Comparison of ENCODE assay signal across 7 cellular contexts in genomic region chr22:34430386-34430785, GRCh38.
"Had no signal": no experiment of that assay in that cellular context is flagged by ENCODE, and none has a peak within 500 bp of the region (broad histone marks: within the 10 kb centered on the region; RNA-seq: fewer than 3 reads in every experiment).

No MANE protein-coding gene starts in this region.

- H3K4me3 ChIP-seq: GM23338 had no signal

- H2AFZ ChIP-seq: GM23338 had no signal

- H3K4me2 ChIP-seq: GM23338 had no signal

- DNase-seq: H9, HCEC 1CT, IMR-90 had no signal

- FAIRE-seq: H1, H54, HTR-8/SVneo had no signal

- ATAC-seq: GM23338 had no signal
